1 cellular context compared by ENCODE assay signal in genomic region chr4:77157859-77158486, GRCh38.
TF ChIP-seq lines count a peak whose summit lies in the region.

No MANE protein-coding gene starts in this region.

TF ChIP-seq in GM12878, 131 proteins besides CTCF, POLR2A, EP300 and RAD21 (continued from another document and continues in another):
- TF ChIP-seq ZBTB40 (IDR thresholded peaks at IDR 0.05; ENCODE audit: borderline replicate concordance) (peak; percentile 29; the same call in 1 of the 2 replicates), SMAD5 (IDR thresholded peaks at IDR 0.05; ENCODE audit: low read depth) (no peak), REST (IDR thresholded peaks at IDR 0.05; ENCODE audit: low read depth, low read length) (no peak), SP1 (IDR thresholded peaks at IDR 0.05; ENCODE audit: low read depth, low read length) (peak; percentile 23), PBX3 (IDR thresholded peaks at IDR 0.05; ENCODE audit: insufficient replicate concordance, low read depth, low read length) (no peak), POLR2AphosphoS2 (IDR thresholded peaks at IDR 0.05; ENCODE audit: low read depth, low read length) (peak; percentile 35; the same call in 1 of the 2 replicates), MEF2B (IDR thresholded peaks at IDR 0.05; ENCODE audit: partially characterized antibody, poor library complexity, severe bottlenecking) (peak; percentile 70), USF1 (IDR thresholded peaks at IDR 0.05; ENCODE audit: borderline replicate concordance, extremely low read length, insufficient read depth, low read depth, low read length) (no peak), NFXL1 (IDR thresholded peaks at IDR 0.05; ENCODE audit: borderline replicate concordance) (no peak), PML (IDR thresholded peaks at IDR 0.05; ENCODE audit: low read length) (no peak), E2F4 (IDR thresholded peaks at IDR 0.05; ENCODE audit: low read depth, low read length) (no peak), ELK1 (IDR thresholded peaks at IDR 0.05; ENCODE audit: low read depth, low read length) (no peak), ZNF24 (IDR thresholded peaks at IDR 0.05) (0 out of 2 replicates have a peak, but pooled peaks have one; percentile 24), CEBPB (IDR thresholded peaks at IDR 0.05; ENCODE audit: borderline replicate concordance in 1 of 2, low read depth in 2 of 2, low read length in 2 of 2) (peak in 1 of 2 experiments; percentile 90; a peak in 2 of 4 replicates), NRF1 (conservative IDR thresholded peaks at IDR 0.05; ENCODE audit: low read depth, low read length) (no peak), MTA3 (IDR thresholded peaks at IDR 0.05; ENCODE audit: borderline replicate concordance, low read length) (no peak), E4F1 (IDR thresholded peaks at IDR 0.05; ENCODE audit: borderline replicate concordance, partially characterized antibody) (no peak), NR2F1 (conservative IDR thresholded peaks at IDR 0.05) (peak; percentile 24; the same call in 1 of the 2 replicates), YY1 (IDR thresholded peaks at IDR 0.05; ENCODE audit: low read depth, low read length) (0 out of 2 replicates have a peak, but pooled peaks have one; percentile 18), TCF3 (IDR thresholded peaks at IDR 0.05; ENCODE audit: borderline replicate concordance, insufficient read depth, low read depth, low read length) (0 out of 2 replicates have a peak, but pooled peaks have one; percentile 11), NBN (IDR thresholded peaks at IDR 0.05) (peak; percentile 61; the same call in 1 of the 2 replicates), RFX5 (IDR thresholded peaks at IDR 0.05; ENCODE audit: low read depth, low read length) (no peak), EGR1 (IDR thresholded peaks at IDR 0.05; ENCODE audit: borderline replicate concordance in 1 of 2, low read depth in 2 of 2, low read length in 2 of 2) (peak in 1 of 2 experiments; percentile 39; a peak in 1 of 3 replicates), MXI1 (IDR thresholded peaks at IDR 0.05; ENCODE audit: low read depth, low read length) (peak; percentile 87), EED (IDR thresholded peaks at IDR 0.05; ENCODE audit: low read depth) (no peak), TCF12 (IDR thresholded peaks at IDR 0.05; ENCODE audit: low read depth, low read length) (0 out of 2 replicates have a peak, but pooled peaks have one; percentile 10), NKRF (conservative IDR thresholded peaks at IDR 0.05) (peak; percentile 90), BACH1 (IDR thresholded peaks at IDR 0.05; ENCODE audit: borderline replicate concordance) (peak; percentile 88; the same call in 1 of the 2 replicates), SMARCA5 (IDR thresholded peaks at IDR 0.05) (peak; percentile 73; the same call in 1 of the 2 replicates), SKIL (IDR thresholded peaks at IDR 0.05; ENCODE audit: low read depth, poor library complexity, severe bottlenecking) (no peak), HDAC2 (IDR thresholded peaks at IDR 0.05) (no peak), ZBTB33 (IDR thresholded peaks at IDR 0.05) (no peak), HCFC1 (IDR thresholded peaks at IDR 0.05; ENCODE audit: low read length) (no peak), WRNIP1 (IDR thresholded peaks at IDR 0.05; ENCODE audit: borderline replicate concordance, low read depth, low read length) (no peak), BHLHE40 (IDR thresholded peaks at IDR 0.05; ENCODE audit: borderline replicate concordance in 1 of 2, low read depth in 2 of 2, low read length in 1 of 2) (peak; percentile 15 to 73; a peak in 2 of 4 replicates), SIN3A (IDR thresholded peaks at IDR 0.05; ENCODE audit: low read depth, low read length) (peak; percentile 69)
